Comparison of ENCODE assay signal across 18 cellular contexts in the genomic region with DNA sequence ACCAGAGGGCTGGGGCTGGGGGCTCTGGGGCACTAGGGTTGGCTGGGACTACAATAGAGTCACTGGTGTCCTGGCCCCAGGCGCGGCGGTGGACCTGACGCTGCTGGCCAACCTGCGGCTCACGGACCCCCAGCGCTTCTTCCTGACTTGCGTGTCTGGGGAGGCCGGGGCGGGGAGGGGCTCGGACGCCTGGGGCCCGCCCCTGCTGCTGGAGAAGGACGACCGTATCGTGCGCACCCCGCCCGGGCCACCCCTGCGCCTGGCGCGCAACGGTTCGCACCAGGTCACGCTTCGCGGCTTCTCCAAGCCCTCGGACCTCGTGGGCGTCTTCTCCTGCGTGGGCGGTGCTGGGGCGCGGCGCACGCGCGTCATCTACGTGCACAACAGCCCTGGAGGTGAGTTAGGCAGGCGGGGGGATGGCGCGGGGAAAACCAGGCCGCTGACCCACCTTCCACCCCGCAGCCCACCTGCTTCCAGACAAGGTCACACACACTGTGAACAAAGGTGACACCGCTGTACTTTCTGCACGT. TPM values are rescaled to one million over a fixed set of nuclear protein-coding genes. Genes with fewer than 3 reads are reported as not detected.
DNase-seq lines count a peak whose midpoint lies in the region; ATAC-seq and TF ChIP-seq lines count a peak whose summit lies in the region.
"Had no signal": no experiment of that assay in that cellular context is flagged by ENCODE, and none has a peak within 500 bp of the region (broad histone marks: within the 10 kb centered on the region; RNA-seq: fewer than 3 reads in every experiment).

No MANE protein-coding gene starts in this region.

- H3K23ac ChIP-seq in neuronal stem cell (ENCODE audit: low read depth, low read length, poor library complexity): no peak overlapping the region

- no peak for TF ChIP-seq CTCF in left ventricle myocardium inferior (IDR thresholded peaks at IDR 0.05; ENCODE audit: borderline replicate concordance)

- H3K36me3 ChIP-seq in left ventricle myocardium inferior (peaks cover 18% of the 10 kb centered on the region), neuronal stem cell (replicated peaks in 1 of 2; ENCODE audit: control insufficient read depth in 2 of 2, insufficient read depth in 2 of 2, low read length in 2 of 2) (no peaks in the 10 kb centered on the region)
- H3K36me3 ChIP-seq: HAP-1 had no signal

- ATAC-seq in left ventricle myocardium superior (no peak), HG03565 (IDR thresholded peaks at IDR 0.05; ENCODE audit: unreplicated experiment) (no peak), HG02571 (IDR thresholded peaks at IDR 0.05; ENCODE audit: unreplicated experiment) (no peak)
- ATAC-seq: PC-3 had no signal

- H3K4me3 ChIP-seq in left ventricle myocardium inferior (peak overlapping the region; percentile 65), neuronal stem cell (ENCODE audit: low read length in 2 of 2) (no peak overlapping the region)
- H3K4me3 ChIP-seq: HAP-1 had no signal

- H2BK15ac ChIP-seq in neuronal stem cell (ENCODE audit: low read length): no peak overlapping the region

- no peak overlapping the region for H4K91ac ChIP-seq in neuronal stem cell (ENCODE audit: low read depth, low read length, poor library complexity)

- peak overlapping the region; percentile 72 for H3K18ac ChIP-seq in neuronal stem cell (ENCODE audit: low read length)

- H2BK12ac ChIP-seq in neuronal stem cell (ENCODE audit: low read length): no peak overlapping the region

- H3K9me3 ChIP-seq in left ventricle myocardium inferior (replicated peaks) (no peaks in the 10 kb centered on the region), neuronal stem cell (replicated peaks in 1 of 2; ENCODE audit: control insufficient read depth in 2 of 2, insufficient read depth in 1 of 2, low read depth in 1 of 2, low read length in 2 of 2) (no peaks in the 10 kb centered on the region)
- H3K9me3 ChIP-seq: HAP-1 had no signal

- no peak overlapping the region for H3K14ac ChIP-seq in neuronal stem cell (ENCODE audit: low read length)

- H2AK5ac ChIP-seq in neuronal stem cell (ENCODE audit: low read depth, low read length): no peak overlapping the region

- H2AFZ ChIP-seq in neuronal stem cell (ENCODE audit: low read length): peak overlapping the region; percentile 66

- in situ Hi-C loops in G401 (cut with HindIII; ENCODE audit: low sequenced_read_pairs): no loop called here

- H3K4me1 ChIP-seq in left ventricle myocardium inferior (peaks cover 65% of the 10 kb centered on the region), neuronal stem cell (ENCODE audit: control insufficient read depth in 2 of 2, insufficient read depth in 1 of 2, low read depth in 1 of 2, low read length in 2 of 2) (peaks cover 3 to 8% of the 10 kb centered on the region in 2 donors)
- H3K4me1 ChIP-seq: HAP-1 had no signal

- DNase-seq in left ventricle myocardium inferior: no peak
- no peak for DNase-seq in left ventricle myocardium superior
- no peak for DNase-seq in neuronal stem cell (ENCODE audit: low spot score)
- no peak for DNase-seq in substantia nigra (lab: John Stamatoyannopoulos, UW)
- DNase-seq in inferior parietal cortex (ENCODE audit: extremely low spot score): no peak
- no peak for DNase-seq in G401 (ENCODE audit: low spot score)
- DNase-seq: DMS 273 treated with DMSO at 0.1 percent for 48 hours, GF-D8, KG1, NCI-H2029 treated with DMSO at 0.1 percent for 48 hours, NCI-H748 treated with DMSO at 0.1 percent for 48 hours, PC-3 had no signal

- WGBS in neuronal stem cell (ENCODE audit: extremely low coverage in 2 of 2, insufficient read length in 2 of 2, insufficient replicate concordance in 1 of 2), 2 donors: no CpG with 5 or more reads among the region's 46 CpGs

- H2BK5ac ChIP-seq in neuronal stem cell (ENCODE audit: low read length): no peak overlapping the region

- no peak overlapping the region for H3K9ac ChIP-seq in neuronal stem cell (ENCODE audit: low read depth, low read length, poor library complexity)

- no peaks in the 10 kb centered on the region for H3K79me1 ChIP-seq in neuronal stem cell (ENCODE audit: low read depth, low read length)

- H3K27ac ChIP-seq in left ventricle myocardium inferior (replicated peaks) (peak overlapping the region; percentile 85), neuronal stem cell (replicated peaks; ENCODE audit: low read length) (no peak overlapping the region), substantia nigra (ENCODE audit: low read depth, low read length, poor library complexity, severe bottlenecking) (peak overlapping the region; percentile 74)
- H3K27ac ChIP-seq: C4-2B, RWPE1 had no signal

- no peak overlapping the region for H4K8ac ChIP-seq in neuronal stem cell (ENCODE audit: low read depth, low read length)

- H2BK120ac ChIP-seq in neuronal stem cell (ENCODE audit: low read depth, low read length): no peak overlapping the region

- no peak overlapping the region for H3K4me2 ChIP-seq in neuronal stem cell (ENCODE audit: insufficient read depth, low read length, poor library complexity, severe bottlenecking)

- no peak overlapping the region for H3K4ac ChIP-seq in neuronal stem cell (ENCODE audit: low read length)

- intact Hi-C loops in left ventricle myocardium inferior (cut with micrococcal nuclease): no loop called here
- intact Hi-C loops in left ventricle myocardium superior (cut with micrococcal nuclease): no loop called here

- H3K27me3 ChIP-seq in left ventricle myocardium inferior (ENCODE audit: low read depth) (no peaks in the 10 kb centered on the region), neuronal stem cell (ENCODE audit: control insufficient read depth in 3 of 3, insufficient read depth in 3 of 3, low read depth in 1 of 3, low read length in 3 of 3) (peaks cover 0 to 2% (median 0%) of the 10 kb centered on the region in 3 experiments)

RNA-seq across cellular contexts. Expression of a gene that starts 4.1 kb away (rescaled TPM):
- total RNA-seq in left ventricle myocardium inferior (25.1 TPM), left ventricle myocardium superior (21.9 TPM)
- 0.10 TPM for polyA plus RNA-seq in neuronal stem cell (2013, experiment 1 of 2)
- 0.14 TPM for polyA plus RNA-seq in neuronal stem cell (2013, experiment 2 of 2)
- total RNA-seq in G401 (2014; rRNA removed; shearing (Covaris generic)): not detected in 2 replicates
- total RNA-seq: NCI-H460 had no signal

RNA-seq across cellular contexts. Expression of a gene that starts 19.5 kb away (rescaled TPM):
- total RNA-seq in left ventricle myocardium inferior: not detected
- total RNA-seq in left ventricle myocardium superior: not detected
- 0.03 TPM for polyA plus RNA-seq in neuronal stem cell (2013, experiment 1 of 2)
- polyA plus RNA-seq in neuronal stem cell (2013, experiment 2 of 2): 0.10 TPM
- not detected in 2 replicates for total RNA-seq in G401 (2014; rRNA removed; shearing (Covaris generic))

RNA-seq across cellular contexts. Expression of a gene that starts 32.8 kb away (rescaled TPM):
- total RNA-seq in left ventricle myocardium inferior (0.82 TPM), left ventricle myocardium superior (0.40 TPM)
- polyA plus RNA-seq in neuronal stem cell (2013, experiment 1 of 2): not detected
- polyA plus RNA-seq in neuronal stem cell (2013, experiment 2 of 2): not detected
- total RNA-seq in G401 (2014; rRNA removed; shearing (Covaris generic)): not detected in 2 replicates
- total RNA-seq: NCI-H460, PC-3 had no signal

RNA-seq across cellular contexts. Expression of a gene that starts 35.1 kb away (rescaled TPM):
- total RNA-seq in left ventricle myocardium inferior (not detected), left ventricle myocardium superior (not detected)
- 0.25 TPM for polyA plus RNA-seq in neuronal stem cell (2013, experiment 1 of 2)
- polyA plus RNA-seq in neuronal stem cell (2013, experiment 2 of 2): 0.21 TPM
- total RNA-seq in G401 (2014; rRNA removed; shearing (Covaris generic)): not detected in 2 replicates
- total RNA-seq: NCI-H460 had no signal

RNA-seq across cellular contexts. Expression of a gene that starts 53.9 kb away (rescaled TPM):
- 0.99 TPM for total RNA-seq in left ventricle myocardium inferior
- total RNA-seq in left ventricle myocardium superior: 1.3 TPM
- polyA plus RNA-seq in neuronal stem cell (2013, experiment 1 of 2): 166 TPM
- polyA plus RNA-seq in neuronal stem cell (2013, experiment 2 of 2): 165 TPM
- total RNA-seq in G401 (2014; rRNA removed; shearing (Covaris generic)): 263 and 289 TPM in 2 replicates

Comparison
In these comparisons a context has a peak if more than half of its experiments do, and no peak if none do; other contexts are left out.
1. RNA of a gene that starts 4.1 kb away (total RNA-seq): 25.1 TPM in left ventricle myocardium inferior (single experiment) and 21.9 TPM in left ventricle myocardium superior (single experiment); not detected in G401; every median in the first group is over 10 times any median in the second.